Comparison of ENCODE assay signal across 1 cellular context in genomic region chr10:23530079-23530478, GRCh38.
TF ChIP-seq lines count a peak whose summit lies in the region.

No MANE protein-coding gene starts in this region.

TF ChIP-seq in SK-N-SH treated with all-trans-retinoic acid at 6 μM for 48 hours, 23 proteins besides CTCF, POLR2A, EP300 and RAD21 (continued from another document):
- TF ChIP-seq BACH2 (CRISPR knock-in tag; IDR thresholded peaks at IDR 0.05; ENCODE audit: borderline replicate concordance) (no peak), TCF4 (CRISPR knock-in tag; IDR thresholded peaks at IDR 0.05; ENCODE audit: borderline replicate concordance) (no peak), SNAI2 (CRISPR knock-in tag; IDR thresholded peaks at IDR 0.05) (no peak), CREB5 (CRISPR knock-in tag; IDR thresholded peaks at IDR 0.05; ENCODE audit: low read depth) (no peak), PATZ1 (CRISPR knock-in tag; IDR thresholded peaks at IDR 0.05; ENCODE audit: borderline replicate concordance) (no peak)
- TF ChIP-seq, protein P1, sequence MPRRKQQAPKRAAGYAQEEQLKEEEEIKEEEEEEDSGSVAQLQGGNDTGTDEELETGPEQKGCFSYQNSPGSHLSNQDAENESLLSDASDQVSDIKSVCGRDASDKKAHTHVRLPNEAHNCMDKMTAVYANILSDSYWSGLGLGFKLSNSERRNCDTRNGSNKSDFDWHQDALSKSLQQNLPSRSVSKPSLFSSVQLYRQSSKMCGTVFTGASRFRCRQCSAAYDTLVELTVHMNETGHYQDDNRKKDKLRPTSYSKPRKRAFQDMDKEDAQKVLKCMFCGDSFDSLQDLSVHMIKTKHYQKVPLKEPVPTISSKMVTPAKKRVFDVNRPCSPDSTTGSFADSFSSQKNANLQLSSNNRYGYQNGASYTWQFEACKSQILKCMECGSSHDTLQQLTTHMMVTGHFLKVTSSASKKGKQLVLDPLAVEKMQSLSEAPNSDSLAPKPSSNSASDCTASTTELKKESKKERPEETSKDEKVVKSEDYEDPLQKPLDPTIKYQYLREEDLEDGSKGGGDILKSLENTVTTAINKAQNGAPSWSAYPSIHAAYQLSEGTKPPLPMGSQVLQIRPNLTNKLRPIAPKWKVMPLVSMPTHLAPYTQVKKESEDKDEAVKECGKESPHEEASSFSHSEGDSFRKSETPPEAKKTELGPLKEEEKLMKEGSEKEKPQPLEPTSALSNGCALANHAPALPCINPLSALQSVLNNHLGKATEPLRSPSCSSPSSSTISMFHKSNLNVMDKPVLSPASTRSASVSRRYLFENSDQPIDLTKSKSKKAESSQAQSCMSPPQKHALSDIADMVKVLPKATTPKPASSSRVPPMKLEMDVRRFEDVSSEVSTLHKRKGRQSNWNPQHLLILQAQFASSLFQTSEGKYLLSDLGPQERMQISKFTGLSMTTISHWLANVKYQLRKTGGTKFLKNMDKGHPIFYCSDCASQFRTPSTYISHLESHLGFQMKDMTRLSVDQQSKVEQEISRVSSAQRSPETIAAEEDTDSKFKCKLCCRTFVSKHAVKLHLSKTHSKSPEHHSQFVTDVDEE (CRISPR knock-in tag; IDR thresholded peaks at IDR 0.05): no peak
